Comparison of ENCODE assay signal across 8 cellular contexts in the genomic region with DNA sequence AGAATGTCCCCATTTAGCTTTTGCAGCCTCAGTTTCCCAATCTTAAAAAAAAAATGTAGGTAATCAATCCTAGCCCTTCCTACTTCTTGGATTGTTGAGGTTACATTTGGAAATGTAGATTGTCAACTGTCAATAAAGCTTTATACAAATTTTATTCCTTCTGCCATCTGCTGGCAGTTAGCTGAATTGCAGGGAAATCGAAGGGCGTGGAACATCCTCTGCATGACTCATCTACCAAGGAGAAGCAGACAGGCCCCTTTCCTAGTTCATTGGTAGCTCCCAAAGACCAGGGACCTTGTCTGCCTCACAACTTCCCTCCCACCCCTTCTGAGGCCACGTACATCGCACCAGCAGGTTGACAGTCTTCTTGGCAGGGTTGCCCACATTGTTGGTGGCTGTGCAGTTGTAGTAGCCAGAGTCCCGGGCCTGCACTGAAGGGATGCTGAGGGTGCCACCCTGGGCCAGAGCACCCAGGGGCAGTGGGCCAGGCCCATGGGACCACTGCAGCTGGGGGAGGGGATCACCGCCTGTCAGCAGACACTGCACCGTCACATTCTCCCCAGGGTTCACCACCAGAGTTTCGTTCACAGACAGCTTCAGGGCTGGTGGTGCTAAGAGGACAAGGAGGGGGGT. TPM values are rescaled to one million over a fixed set of nuclear protein-coding genes. Genes with fewer than 3 reads are reported as not detected.
DNase-seq lines count a peak whose midpoint lies in the region; ATAC-seq, FAIRE-seq and TF ChIP-seq lines count a peak whose summit lies in the region.

No MANE protein-coding gene starts in this region.

- peaks cover 13% of the 10 kb centered on the region for H3K27me3 Mint-ChIP-seq in activated T-cell treated with anti-CD3 and anti-CD28 coated beads, Interleukin-2, amount 50 U/mL, for 4 hours (ENCODE audit: low read depth)

- H3K4me1 ChIP-seq in kidney (ENCODE audit: control insufficient read depth in 1 of 2, insufficient read depth in 1 of 2, low read depth in 1 of 2, low read length in 2 of 2), result peaks cover 0 to under 1% of the 10 kb centered on the region in 2 donors

- intact Hi-C loops in kidney (cut with DNase I), result no loop called here

- H3K4me1 Mint-ChIP-seq in activated T-cell treated with anti-CD3 and anti-CD28 coated beads, Interleukin-2, amount 50 U/mL, for 4 hours (ENCODE audit: low read depth), result peaks cover 5% of the 10 kb centered on the region

- no peak for FAIRE-seq in kidney (lab: Jason Lieb, UNC)

- H3K9me3 Mint-ChIP-seq in activated T-cell treated with anti-CD3 and anti-CD28 coated beads, Interleukin-2, amount 50 U/mL, for 4 hours, result peaks cover 5% of the 10 kb centered on the region

- H3K36me3 Mint-ChIP-seq in activated T-cell treated with anti-CD3 and anti-CD28 coated beads, Interleukin-2, amount 50 U/mL, for 4 hours (ENCODE audit: insufficient read depth), result no peaks in the 10 kb centered on the region

- peak; percentile 37 for TF ChIP-seq CTCF in kidney (IDR thresholded peaks at IDR 0.05; ENCODE audit: borderline replicate concordance, extremely low read depth, insufficient read depth)

- H3K4me3 Mint-ChIP-seq in activated T-cell treated with anti-CD3 and anti-CD28 coated beads, Interleukin-2, amount 50 U/mL, for 4 hours, result no peak overlapping the region

- no peak overlapping the region for H3K4me3 ChIP-seq in kidney (ENCODE audit: low read length in 2 of 2)

- no peak overlapping the region for H3K9ac ChIP-seq in kidney (ENCODE audit: low read length in 2 of 2)

- ATAC-seq in activated T-cell treated with anti-CD3 and anti-CD28 coated beads, Interleukin-2, amount 50 U/mL, for 4 hours, result no peak
- peak; percentile 44 for ATAC-seq in stimulated activated naive CD8-positive, alpha-beta T cell treated with anti-CD3 and anti-CD28 coated beads, Interleukin-15, Interleukin-2, amounts not matched to agents 100 U/mL and 50 U/mL, for 24 hours

- H3K9me3 ChIP-seq in kidney (ENCODE audit: control insufficient read depth in 1 of 2, low read length in 2 of 2), result peaks cover 4 to 10% of the 10 kb centered on the region in 2 donors

- H3K36me3 ChIP-seq in kidney (ENCODE audit: control insufficient read depth in 1 of 2, insufficient read depth in 2 of 2, low read length in 2 of 2), result no peaks in the 10 kb centered on the region

- peak; percentile 16 for DNase-seq in activated gamma-delta T cell treated with Interleukin-2 at 50 U/mL for 16 hours
- DNase-seq in activated gamma-delta T cell (lab: John Stamatoyannopoulos, UW), result no peak
- DNase-seq in NCI-H82 treated with DMSO at 0.1 percent for 48 hours (lab: John Stamatoyannopoulos, UW; ENCODE audit: unreplicated experiment), result peak; percentile 0
- peak; percentile 64 for DNase-seq in activated T-cell treated with anti-CD3 and anti-CD28 coated beads, Interleukin-2, amount 50 U/mL, for 4 hours
- no peak for DNase-seq in kidney
- peak; percentile 70 for DNase-seq in stimulated activated naive CD8-positive, alpha-beta T cell treated with anti-CD3 and anti-CD28 coated beads, Interleukin-15, Interleukin-2, amounts not matched to agents 100 U/mL and 50 U/mL, for 24 hours
- no peak for DNase-seq in inferior parietal cortex (ENCODE audit: extremely low spot score)
- no peak for DNase-seq in G401 (ENCODE audit: low spot score)

- in situ Hi-C loops in G401 (cut with HindIII; ENCODE audit: low sequenced_read_pairs), result no loop called here

- H3K27ac ChIP-seq in kidney (ENCODE audit: low read depth in 2 of 2, low read length in 2 of 2), result no peak overlapping the region

RNA-seq across cellular contexts. Expression of a gene that starts 43.6 kb away (rescaled TPM):
- total RNA-seq in activated T-cell treated with anti-CD3 and anti-CD28 coated beads, Interleukin-2, amount 50 U/mL, for 4 hours, result 1 to 10 TPM; 1.2 to 5.3 (median 2.3) TPM
- total RNA-seq in kidney, result 0.91 TPM
- 1.5 TPM for polyA plus RNA-seq in kidney (ENCODE audit: insufficient read depth, low read depth, low replicate concordance)
- total RNA-seq in G401 (2014; rRNA removed; shearing (Covaris generic)), result 17.7 and 19.6 TPM in 2 replicates

Comparison
In these comparisons a context has a peak if more than half of its experiments do, and no peak if none do; other contexts are left out.
1. DNase-seq: peak in activated gamma-delta T cell treated with Interleukin-2 at 50 U/mL for 16 hours (single experiment), NCI-H82 treated with DMSO at 0.1 percent for 48 hours (single experiment), activated T-cell treated with anti-CD3 and anti-CD28 coated beads, Interleukin-2, amount 50 U/mL, for 4 hours (single experiment) and stimulated activated naive CD8-positive, alpha-beta T cell treated with anti-CD3 and anti-CD28 coated beads, Interleukin-15, Interleukin-2, amounts not matched to agents 100 U/mL and 50 U/mL, for 24 hours (single experiment); none in activated gamma-delta T cell (single experiment), kidney (single experiment), inferior parietal cortex (single experiment) and G401 (single experiment).